ENCODE assay signal across 1 cellular context in genomic region chr18:44900627-44901026, GRCh38.
TF ChIP-seq lines count a peak whose summit lies in the region.

No MANE protein-coding gene starts in this region.

TF ChIP-seq in HepG2, 621 proteins besides CTCF, POLR2A, EP300 and RAD21 (continued from another document):
- no peak for TF ChIP-seq TRIM22 (IDR thresholded peaks at IDR 0.05)
- no peak for TF ChIP-seq THAP9 (CRISPR knock-in tag; IDR thresholded peaks at IDR 0.05; ENCODE audit: borderline replicate concordance)
- TF ChIP-seq ZNF280D (CRISPR knock-in tag; IDR thresholded peaks at IDR 0.05): no peak
- TF ChIP-seq ZNF737 (CRISPR knock-in tag; IDR thresholded peaks at IDR 0.05; ENCODE audit: borderline replicate concordance): no peak
- no peak for TF ChIP-seq ZNF160 (CRISPR knock-in tag; IDR thresholded peaks at IDR 0.05)
- TF ChIP-seq SRF (IDR thresholded peaks at IDR 0.05; ENCODE audit: low read depth, low read length): no peak
- no peak for TF ChIP-seq ZBTB4 (CRISPR knock-in tag; IDR thresholded peaks at IDR 0.05; ENCODE audit: borderline replicate concordance)
- TF ChIP-seq AKNA (CRISPR knock-in tag; IDR thresholded peaks at IDR 0.05; ENCODE audit: borderline replicate concordance): no peak
- no peak for TF ChIP-seq TEAD2 (CRISPR knock-in tag; IDR thresholded peaks at IDR 0.05)
- TF ChIP-seq ELF3 (CRISPR knock-in tag; IDR thresholded peaks at IDR 0.05): no peak
- TF ChIP-seq ZNF850 (CRISPR knock-in tag; conservative IDR thresholded peaks at IDR 0.05): no peak
- TF ChIP-seq ZNF816 (CRISPR knock-in tag; IDR thresholded peaks at IDR 0.05; ENCODE audit: borderline replicate concordance): no peak
- TF ChIP-seq ZNF770 (CRISPR knock-in tag; IDR thresholded peaks at IDR 0.05): no peak
- no peak for TF ChIP-seq RXRA (CRISPR knock-in tag; IDR thresholded peaks at IDR 0.05)
- TF ChIP-seq ZNF7 (CRISPR knock-in tag; IDR thresholded peaks at IDR 0.05): no peak
- no peak for TF ChIP-seq MIXL1 (CRISPR knock-in tag; IDR thresholded peaks at IDR 0.05)
TF ChIP-seq in HepG2: peak in this region for 0.
